In genomic region chr3:13318626-13319470, GRCh38 we compare ENCODE assay signal across 1 cellular context.
TF ChIP-seq lines count a peak whose summit lies in the region.

No MANE protein-coding gene starts in this region.

TF ChIP-seq in GM23338, 12 proteins besides CTCF, POLR2A, EP300 and RAD21 (continued from another document):
- TF ChIP-seq STAT1 (IDR thresholded peaks at IDR 0.05; ENCODE audit: unreplicated experiment): no peak
- TF ChIP-seq POLR2AphosphoS5 (IDR thresholded peaks at IDR 0.05; ENCODE audit: low read depth): no peak
- no peak for TF ChIP-seq EZH2phosphoT487 (IDR thresholded peaks at IDR 0.05; ENCODE audit: unreplicated experiment)
- TF ChIP-seq ZNF462 (CRISPR knock-in tag; IDR thresholded peaks at IDR 0.05): no peak
